In the genomic region with DNA sequence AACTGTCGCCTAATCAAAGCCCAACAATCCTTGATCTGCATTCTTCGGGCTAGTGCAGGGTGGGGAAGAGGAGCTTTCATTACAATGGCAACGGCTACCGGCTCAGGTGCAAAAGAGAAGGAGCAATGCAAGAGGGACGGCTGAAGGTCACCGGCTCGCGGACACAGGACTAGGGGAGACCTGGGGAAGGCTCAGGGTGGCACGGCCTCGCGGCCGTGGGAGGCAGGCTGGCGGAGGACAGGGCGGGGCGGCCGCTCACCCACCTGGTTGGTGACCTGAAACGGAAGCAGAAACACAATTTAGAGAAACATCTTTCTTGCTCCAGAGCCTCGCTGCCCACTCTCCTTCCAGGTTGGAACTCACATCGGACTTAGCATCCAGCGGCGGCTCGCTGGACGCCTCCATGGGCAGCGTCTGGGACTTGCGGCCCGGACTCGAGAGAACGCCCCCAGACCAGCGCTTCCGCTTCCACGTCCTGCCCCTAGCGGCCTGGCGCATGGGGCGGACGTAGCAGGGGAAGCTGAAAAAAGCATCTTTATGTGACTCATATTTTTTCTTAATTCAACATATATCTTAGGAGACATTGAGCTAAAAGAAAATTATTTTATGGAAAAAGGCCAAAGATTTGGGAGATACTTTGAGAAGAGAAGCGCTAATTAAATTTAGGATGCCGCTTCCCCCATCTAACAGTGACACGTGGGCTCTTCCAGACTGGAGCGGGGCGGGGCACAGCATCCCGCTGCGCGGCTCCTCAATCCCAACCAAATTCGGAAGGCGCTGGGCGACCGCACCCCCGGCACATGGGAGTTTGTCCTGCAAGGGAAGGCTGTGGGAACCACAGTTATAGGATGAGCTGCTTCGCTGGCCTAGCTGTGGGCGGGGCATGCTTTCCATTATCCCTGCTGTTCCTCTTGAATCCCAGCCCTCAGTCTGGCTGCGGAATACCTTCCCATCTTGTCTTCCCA, we compare ENCODE assay signal across 8 cellular contexts. TPM values are rescaled to one million over a fixed set of nuclear protein-coding genes. Genes with fewer than 3 reads are reported as not detected.
DNase-seq lines count a peak whose midpoint lies in the region; ATAC-seq and TF ChIP-seq lines count a peak whose summit lies in the region.

COMMD6 (minus strand) TSS at position 441 of the 965 bp plus-strand sequence; CDS start at position 405, 36 bp downstream.

- peak within 1 kb of the TSS; percentile 91 for H2AFZ ChIP-seq in osteoblast (ENCODE audit: low read length)

- H3K9me3 ChIP-seq in osteoblast (ENCODE audit: low read depth, low read length) (no peaks in the 10 kb centered on the region), thoracic aorta (no peaks in the 10 kb centered on the region)

- H3K79me2 ChIP-seq in osteoblast (ENCODE audit: insufficient read depth, low read length), result peaks cover 31% of the 10 kb centered on the region

- H3K36me3 ChIP-seq in osteoblast (ENCODE audit: insufficient read depth, low read length) (peaks cover 14% of the 10 kb centered on the region), thoracic aorta (no peaks in the 10 kb centered on the region)

- no peaks in the 10 kb centered on the region for H3K27me3 Mint-ChIP-seq in activated naive CD8-positive, alpha-beta T cell

- ATAC-seq in thoracic aorta (ENCODE audit: insufficient number of reproducible peaks, low FRiP score, low read depth), result peak; percentile 86

- no peaks in the 10 kb centered on the region for H3K9me3 Mint-ChIP-seq in activated naive CD8-positive, alpha-beta T cell (ENCODE audit: low read depth)

- H3K4me1 Mint-ChIP-seq in activated naive CD8-positive, alpha-beta T cell (ENCODE audit: low read depth), result peaks cover 42% of the 10 kb centered on the region

- peaks cover 16% of the 10 kb centered on the region for H3K4me1 ChIP-seq in osteoblast (ENCODE audit: insufficient read depth, low read length)
- peaks cover 10 to 20% of the 10 kb centered on the region in 2 donors for H3K4me1 ChIP-seq in thoracic aorta (ENCODE audit: control insufficient read depth in 1 of 2, low read depth in 2 of 2)

- no peaks in the 10 kb centered on the region for H3K27me3 ChIP-seq in osteoblast (ENCODE audit: insufficient read depth, low read length)
- H3K27me3 ChIP-seq in thoracic aorta (replicated peaks; ENCODE audit: insufficient read depth), result no peaks in the 10 kb centered on the region

- H3K4me3 Mint-ChIP-seq in activated naive CD8-positive, alpha-beta T cell, result peak within 1 kb of the TSS; percentile 99

- H4K20me1 ChIP-seq in osteoblast (ENCODE audit: insufficient read depth, low read length), result peaks cover 6% of the 10 kb centered on the region

- no peak for TF ChIP-seq CTCF in GM10266 (IDR thresholded peaks at IDR 0.05; ENCODE audit: control insufficient read depth, insufficient read depth, low read depth, missing control alignments)
- no peak for TF ChIP-seq CTCF in HFF-Myc (IDR thresholded peaks at IDR 0.05; ENCODE audit: low read depth, low read length, missing control alignments)
- TF ChIP-seq CTCF in osteoblast (IDR thresholded peaks at IDR 0.05; ENCODE audit: extremely low read depth, low read depth, low read length), result peak; percentile 25
- peak; percentile 77 for TF ChIP-seq CTCF in thoracic aorta (IDR thresholded peaks at IDR 0.05)

- peak within 1 kb of the TSS; percentile 83 for H3K4me2 ChIP-seq in osteoblast (ENCODE audit: insufficient read depth, low read length)

- peak within 1 kb of the TSS; percentile 95 for H3K27ac Mint-ChIP-seq in activated naive CD8-positive, alpha-beta T cell

- DNase-seq in GM10266 (ENCODE audit: extremely low spot score) (peak; percentile 77), HFF-Myc (ENCODE audit: extremely low read depth, low read depth) (peak; percentile 80), MV-4-11 (lab: John Stamatoyannopoulos, UW) (peak; percentile 71), SKM-1 (lab: John Stamatoyannopoulos, UW; ENCODE audit: unreplicated experiment) (peak; percentile 88), glomerular visceral epithelial cell (ENCODE audit: extremely low spot score) (peak; percentile 91), osteoblast (ENCODE audit: insufficient read length, low spot score, missing footprints) (peak; percentile 94), thoracic aorta (ENCODE audit: low spot score) (peak; percentile 8)

- H3K27ac ChIP-seq in osteoblast (ENCODE audit: low read depth, low read length) (peak within 1 kb of the TSS; percentile 93), thoracic aorta (peak within 1 kb of the TSS; percentile 58 to 80)

- H3K4me3 ChIP-seq in HFF-Myc (replicated peaks; ENCODE audit: low read depth, low read length), result peak within 1 kb of the TSS; percentile 89
- H3K4me3 ChIP-seq in osteoblast (ENCODE audit: insufficient read depth, low read length), result peak within 1 kb of the TSS; percentile 92
- peak within 1 kb of the TSS; percentile 78 for H3K4me3 ChIP-seq in thoracic aorta

- no peaks in the 10 kb centered on the region for H3K36me3 Mint-ChIP-seq in activated naive CD8-positive, alpha-beta T cell

RNA-seq across cellular contexts. Expression of gene COMMD6, which starts in this region (rescaled TPM):
- total RNA-seq in osteoblast (19.5 and 45.7 TPM in 2 replicates), thoracic aorta (10 to 100 TPM; 78.8 to 81.8 TPM)

Comparison
In these comparisons a context has a peak if more than half of its experiments do, and no peak if none do; other contexts are left out.
1. Peak in every context shown above with its lines: DNase-seq, ATAC-seq, H3K4me3 ChIP-seq and H3K27ac ChIP-seq.
2. DNase-seq: peak in every context shown above with its lines; median percentile 94 in osteoblast; 91 in glomerular visceral epithelial cell; 88 in SKM-1; 80 in HFF-Myc; 77 in GM10266; 71 in MV-4-11; 8 in thoracic aorta.
3. CTCF ChIP-seq: peak in osteoblast (single experiment) and thoracic aorta (single experiment); none in GM10266 (single experiment) and HFF-Myc (single experiment).